Comparison of ENCODE assay signal across 19 cellular contexts in genomic region chr17:43118679-43119615, GRCh38. TPM values are rescaled to one million over a fixed set of nuclear protein-coding genes. Genes with fewer than 3 reads are reported as not detected.
A peak's percentile ranks its signal among the peaks of the same experiment; 100 is the strongest.
DNase-seq lines count a peak whose midpoint lies in the region; ATAC-seq and TF ChIP-seq lines count a peak whose summit lies in the region.
"Had no signal": no experiment of that assay in that cellular context is flagged by ENCODE, and none has a peak within 500 bp of the region (broad histone marks: within the 10 kb centered on the region; RNA-seq: fewer than 3 reads in every experiment).

No MANE protein-coding gene starts in this region.

- intact Hi-C loops in left lung (cut with DNase I) (no loop called here), thyroid gland (cut with DNase I) (no loop called here)

- TF ChIP-seq CTCF in left lung (IDR thresholded peaks at IDR 0.05) (no peak), thyroid gland (IDR thresholded peaks at IDR 0.05) (no peak), BE2C (IDR thresholded peaks at IDR 0.05; ENCODE audit: low read depth, low read length) (no peak)

- H3K4me3 Mint-ChIP-seq in activated CD8-positive, alpha-beta memory T cell treated with anti-CD3 and anti-CD28 coated beads, Interleukin-2, amount 10 ng/mL, durations not matched to agents 7 days and 5 days, result no peak overlapping the region
- H3K4me3 Mint-ChIP-seq in activated naive CD8-positive, alpha-beta T cell treated with anti-CD3 and anti-CD28 coated beads for 36 hours, result no peak overlapping the region

- no peak overlapping the region for H3K27ac Mint-ChIP-seq in activated CD8-positive, alpha-beta memory T cell treated with anti-CD3 and anti-CD28 coated beads, Interleukin-2, amount 10 ng/mL, durations not matched to agents 7 days and 5 days
- H3K27ac Mint-ChIP-seq in activated naive CD8-positive, alpha-beta T cell treated with anti-CD3 and anti-CD28 coated beads for 36 hours, result no peak overlapping the region
- H3K27ac Mint-ChIP-seq: IgD-negative memory B cell had no signal

- WGBS in thyroid gland, 2 donors, result 37 to 42% methylated on average over 14 of the region's 14 CpGs

- no peaks in the 10 kb centered on the region for H3K27me3 ChIP-seq in left lung
- no peaks in the 10 kb centered on the region for H3K27me3 ChIP-seq in thyroid gland
- H3K27me3 ChIP-seq in BE2C, result no peaks in the 10 kb centered on the region

- H3K36me3 ChIP-seq in left lung (no peaks in the 10 kb centered on the region), thyroid gland (no peaks in the 10 kb centered on the region), BE2C (no peaks in the 10 kb centered on the region; the same call in 1 of the 2 replicates)

- no peaks in the 10 kb centered on the region for H3K9me3 Mint-ChIP-seq in activated CD8-positive, alpha-beta memory T cell treated with anti-CD3 and anti-CD28 coated beads, Interleukin-2, amount 10 ng/mL, durations not matched to agents 7 days and 5 days (ENCODE audit: low read depth)
- no peaks in the 10 kb centered on the region for H3K9me3 Mint-ChIP-seq in activated naive CD8-positive, alpha-beta T cell treated with anti-CD3 and anti-CD28 coated beads for 36 hours
- H3K9me3 Mint-ChIP-seq: IgD-negative memory B cell had no signal

- DNase-seq in activated CD8-positive, alpha-beta memory T cell treated with anti-CD3 and anti-CD28 coated beads, Interleukin-2, amount 50 U/mL, for 48 hours, result peak; percentile 20
- no peak for DNase-seq in activated CD8-positive, alpha-beta memory T cell treated with anti-CD3 and anti-CD28 coated beads, Interleukin-2, amount 10 ng/mL, durations not matched to agents 7 days and 5 days
- DNase-seq in fibroblast of peridontal ligament (ENCODE audit: extremely low read depth) (peak; percentile 7), left lung (no peak), thyroid gland (peak; percentile 65 to 69), BE2C (no peak)
- DNase-seq in activated naive CD8-positive, alpha-beta T cell treated with anti-CD3 and anti-CD28 coated beads for 36 hours, result no peak
- no peak for DNase-seq in activated T-cell treated with anti-CD3 and anti-CD28 coated beads, Interleukin-2, amount 50 U/mL, for 1 hour
- DNase-seq: 8988T, COR-L47, DMS53, H7, NCI-H146, NCI-H2107, NCI-H748 treated with DMSO at 0.1 percent for 48 hours, PC-9 had no signal

- H3K4me1 Mint-ChIP-seq in activated CD8-positive, alpha-beta memory T cell treated with anti-CD3 and anti-CD28 coated beads, Interleukin-2, amount 10 ng/mL, durations not matched to agents 7 days and 5 days, result peaks cover 12% of the 10 kb centered on the region
- peaks cover 4% of the 10 kb centered on the region for H3K4me1 Mint-ChIP-seq in activated naive CD8-positive, alpha-beta T cell treated with anti-CD3 and anti-CD28 coated beads for 36 hours

- H3K4me3 ChIP-seq in left lung (no peak overlapping the region), thyroid gland (replicated peaks in 1 of 3) (no peak overlapping the region), BE2C (ENCODE audit: low read depth, low read length) (no peak overlapping the region)
- H3K4me3 ChIP-seq: GM12878, PC-9 had no signal

- CTCF ChIA-PET in activated CD8-positive, alpha-beta memory T cell treated with anti-CD3 and anti-CD28 coated beads, Interleukin-2, amount 10 ng/mL, durations not matched to agents 7 days and 5 days (lab: Charles Lee), result no interaction called here

- no peak for TF ChIP-seq POLR2A in thyroid gland (IDR thresholded peaks at IDR 0.05)

- H3K27ac ChIP-seq in left lung (no peak overlapping the region), thyroid gland (peak overlapping the region; percentile 88 to 99 (median 91))
- H3K27ac ChIP-seq: C4-2B, PC-9 had no signal

- no peaks in the 10 kb centered on the region for H3K9me3 ChIP-seq in left lung
- no peaks in the 10 kb centered on the region for H3K9me3 ChIP-seq in thyroid gland
- H3K9me3 ChIP-seq in BE2C, result no peaks in the 10 kb centered on the region

- H3K4me1 ChIP-seq in left lung (peaks cover 0 to 3% of the 10 kb centered on the region in 2 donors), thyroid gland (peaks cover 15 to 32% of the 10 kb centered on the region in 2 donors), BE2C (no peaks in the 10 kb centered on the region)

- H3K27me3 Mint-ChIP-seq in activated CD8-positive, alpha-beta memory T cell treated with anti-CD3 and anti-CD28 coated beads, Interleukin-2, amount 10 ng/mL, durations not matched to agents 7 days and 5 days, result no peaks in the 10 kb centered on the region
- no peaks in the 10 kb centered on the region for H3K27me3 Mint-ChIP-seq in activated naive CD8-positive, alpha-beta T cell treated with anti-CD3 and anti-CD28 coated beads for 36 hours
- H3K27me3 Mint-ChIP-seq: IgD-negative memory B cell had no signal

- peaks cover 18% of the 10 kb centered on the region for H3K36me3 Mint-ChIP-seq in activated CD8-positive, alpha-beta memory T cell treated with anti-CD3 and anti-CD28 coated beads, Interleukin-2, amount 10 ng/mL, durations not matched to agents 7 days and 5 days
- H3K36me3 Mint-ChIP-seq in activated naive CD8-positive, alpha-beta T cell treated with anti-CD3 and anti-CD28 coated beads for 36 hours, result peaks cover 37% of the 10 kb centered on the region
- H3K36me3 Mint-ChIP-seq: IgD-negative memory B cell had no signal

- no peak for ATAC-seq in activated CD8-positive, alpha-beta memory T cell treated with anti-CD3 and anti-CD28 coated beads, Interleukin-2, amount 10 ng/mL, durations not matched to agents 7 days and 5 days
- ATAC-seq in left lung, result peak; percentile 77
- ATAC-seq: GM12878 had no signal

RNA-seq across cellular contexts. Expression of gene BRCA1, which starts 6.2 kb away (rescaled TPM):
- 100 to 1,000 TPM in 1 of 2 experiments, 10 to 100 TPM in 1; 84.3 to 102 TPM for total RNA-seq in activated CD8-positive, alpha-beta memory T cell treated with anti-CD3 and anti-CD28 coated beads, Interleukin-2, amount 10 ng/mL, durations not matched to agents 7 days and 5 days
- total RNA-seq in left lung, result 10 to 100 TPM; 10.3 to 17.7 TPM
- total RNA-seq in thyroid gland, result 10 to 100 TPM; 14.4 to 31.9 (median 25.4) TPM
- 9.9 TPM for polyA plus RNA-seq in BE2C (2012; ENCODE audit: insufficient read depth, insufficient read length, low read depth)
- total RNA-seq in activated naive CD8-positive, alpha-beta T cell treated with anti-CD3 and anti-CD28 coated beads for 36 hours, result 10 to 100 TPM; 84.1 to 86.7 TPM

RNA-seq across cellular contexts. Expression of gene NBR1, which starts 52.1 kb away (rescaled TPM):
- 10 to 100 TPM; 46.0 to 53.0 TPM for total RNA-seq in activated CD8-positive, alpha-beta memory T cell treated with anti-CD3 and anti-CD28 coated beads, Interleukin-2, amount 10 ng/mL, durations not matched to agents 7 days and 5 days
- total RNA-seq in left lung (10 to 100 TPM; 62.4 to 78.2 TPM), thyroid gland (100 to 1,000 TPM; 117 to 166 (median 134) TPM)
- polyA plus RNA-seq in BE2C (2012; ENCODE audit: insufficient read depth, insufficient read length, low read depth), result 63.4 TPM
- total RNA-seq in activated naive CD8-positive, alpha-beta T cell treated with anti-CD3 and anti-CD28 coated beads for 36 hours, result 10 to 100 TPM; 36.7 to 36.9 TPM

Comparison
In these comparisons a context has a peak if more than half of its experiments do, and no peak if none do; other contexts are left out.
1. DNase-seq: peak in activated CD8-positive, alpha-beta memory T cell treated with anti-CD3 and anti-CD28 coated beads, Interleukin-2, amount 50 U/mL, for 48 hours (single experiment), fibroblast of peridontal ligament (single experiment) and thyroid gland (2 of 2); none in activated CD8-positive, alpha-beta memory T cell treated with anti-CD3 and anti-CD28 coated beads, Interleukin-2, amount 10 ng/mL, durations not matched to agents 7 days and 5 days (single experiment), left lung (0 of 2), BE2C (single experiment), activated naive CD8-positive, alpha-beta T cell treated with anti-CD3 and anti-CD28 coated beads for 36 hours (single experiment) and activated T-cell treated with anti-CD3 and anti-CD28 coated beads, Interleukin-2, amount 50 U/mL, for 1 hour (single experiment).
2. H3K27ac ChIP-seq: peak in thyroid gland (3 of 3); none in left lung (0 of 2).